ENCODE assay signal across 8 cellular contexts in genomic region chr5:100827481-100827889, GRCh38.
DNase-seq lines count a peak whose midpoint lies in the region; ATAC-seq and TF ChIP-seq lines count a peak whose summit lies in the region.

No MANE protein-coding gene starts in this region.

- H3K18ac ChIP-seq in trophoblast cell (ENCODE audit: low read length): no peak overlapping the region

- H2BK5ac ChIP-seq in trophoblast cell (ENCODE audit: low read depth, low read length, poor library complexity): no peak overlapping the region

- H3K4me3 ChIP-seq in mammary epithelial cell (replicated peaks in 1 of 3; ENCODE audit: insufficient read depth in 1 of 3, low read depth in 2 of 3, low read length in 3 of 3): no peak overlapping the region
- no peak overlapping the region for H3K4me3 ChIP-seq in trophoblast cell (ENCODE audit: low read depth, low read length)
- no peak overlapping the region for H3K4me3 ChIP-seq in H7 (ENCODE audit: insufficient read depth, low read depth, low read length)

- no peaks in the 10 kb centered on the region for H3K27me3 Mint-ChIP-seq in activated CD4-positive, alpha-beta T cell treated with anti-CD3 and anti-CD28 coated beads for 36 hours
- H3K27me3 Mint-ChIP-seq in osteocyte (ENCODE audit: unreplicated experiment): peaks cover 4% of the 10 kb centered on the region

- no peak for DNase-seq in activated CD4-positive, alpha-beta T cell treated with anti-CD3 and anti-CD28 coated beads for 36 hours
- DNase-seq in activated CD4-positive, alpha-beta T cell treated with anti-CD3 and anti-CD28 coated beads, Interleukin-2, amount 50 U/mL, for 4 hours: no peak
- DNase-seq in NCI-H187 treated with DMSO at 0.1 percent for 48 hours (lab: John Stamatoyannopoulos, UW) (peak; percentile 85), mammary epithelial cell (peak; percentile 43), trophoblast cell (peak; percentile 48 to 67), osteocyte (ENCODE audit: extremely low spot score, unreplicated experiment) (no peak), H7 (no peak)

- peak overlapping the region; percentile 85 for H3K27ac Mint-ChIP-seq in activated CD4-positive, alpha-beta T cell treated with anti-CD3 and anti-CD28 coated beads for 36 hours
- H3K27ac Mint-ChIP-seq in osteocyte (ENCODE audit: unreplicated experiment): no peak overlapping the region

- no peak overlapping the region for H3K9ac ChIP-seq in mammary epithelial cell (ENCODE audit: insufficient read depth, low read length)
- H3K9ac ChIP-seq in trophoblast cell (ENCODE audit: low read length): no peak overlapping the region

- H4K12ac ChIP-seq in trophoblast cell (ENCODE audit: low read depth, low read length): no peak overlapping the region

- H3K27me3 ChIP-seq in mammary epithelial cell (ENCODE audit: insufficient read depth, low read length) (no peaks in the 10 kb centered on the region), trophoblast cell (ENCODE audit: insufficient read depth, low read length) (no peaks in the 10 kb centered on the region), H7 (ENCODE audit: control insufficient read depth, insufficient read depth, low read length) (no peaks in the 10 kb centered on the region)

- H3K9me3 ChIP-seq in mammary epithelial cell (replicated peaks; ENCODE audit: insufficient read depth, low read length) (no peaks in the 10 kb centered on the region), trophoblast cell (ENCODE audit: insufficient read depth, low read depth, low read length) (no peaks in the 10 kb centered on the region)

- peaks cover 17% of the 10 kb centered on the region for H3K36me3 Mint-ChIP-seq in activated CD4-positive, alpha-beta T cell treated with anti-CD3 and anti-CD28 coated beads for 36 hours (ENCODE audit: low read depth)
- H3K36me3 Mint-ChIP-seq in osteocyte (ENCODE audit: unreplicated experiment): no peaks in the 10 kb centered on the region

- TF ChIP-seq CTCF in mammary epithelial cell (conservative IDR thresholded peaks at IDR 0.05 in 1 of 2, IDR thresholded peaks at IDR 0.05 in 1 of 2; ENCODE audit: extremely low read depth in 1 of 2, insufficient read depth in 1 of 2, low read depth in 1 of 2, low read length in 2 of 2): no peak
- TF ChIP-seq CTCF in osteocyte (IDR thresholded peaks at IDR 0.05): no peak

- H2AFZ ChIP-seq in mammary epithelial cell (ENCODE audit: low read depth, low read length) (peak overlapping the region; percentile 43), trophoblast cell (ENCODE audit: insufficient read depth, low read length, poor library complexity) (no peak overlapping the region)

- dilution Hi-C loops in mammary epithelial cell (cut with HindIII; ENCODE audit: low sequenced_read_pairs): no loop called here

- H3K36me3 ChIP-seq in mammary epithelial cell (ENCODE audit: insufficient read depth, low read length) (no peaks in the 10 kb centered on the region), trophoblast cell (ENCODE audit: control insufficient read depth in 1 of 2, insufficient read depth in 2 of 2, low read length in 2 of 2) (no peaks in the 10 kb centered on the region), H7 (replicated peaks; ENCODE audit: control insufficient read depth, insufficient read depth, low read length) (no peaks in the 10 kb centered on the region)

- in situ Hi-C loops in mammary epithelial cell (cut with MboI; ENCODE audit: low sequenced_read_pairs in 2 of 2): no loop called here

- H2AK5ac ChIP-seq in trophoblast cell (ENCODE audit: low read length): no peak overlapping the region

- peaks cover 4% of the 10 kb centered on the region for H3K79me1 ChIP-seq in trophoblast cell (ENCODE audit: low read length)

- H3K79me2 ChIP-seq in mammary epithelial cell (ENCODE audit: insufficient read depth, low read length) (no peaks in the 10 kb centered on the region), trophoblast cell (ENCODE audit: control insufficient read depth, insufficient read depth, low read length, poor library complexity) (no peaks in the 10 kb centered on the region)

- ATAC-seq in activated CD4-positive, alpha-beta T cell treated with anti-CD3 and anti-CD28 coated beads for 36 hours: peak; percentile 31
- peak; percentile 31 for ATAC-seq in HG02759 (IDR thresholded peaks at IDR 0.05; ENCODE audit: unreplicated experiment)

- no peak overlapping the region for H3K23ac ChIP-seq in trophoblast cell (ENCODE audit: low read length)

- CTCF ChIA-PET in activated CD4-positive, alpha-beta T cell treated with anti-CD3 and anti-CD28 coated beads for 36 hours (lab: Charles Lee): interaction anchor here (0.9 to 1.6 kb wide), 4 partner anchors 12 to 86 kb away, joined by 3 to 9 read pairs (median 4); partner anchors contain the start of gene ST8SIA4
- CTCF ChIA-PET in mammary epithelial cell (lab: Charles Lee; ENCODE audit: low non-redundant PET): no interaction called here

- peaks cover 42% of the 10 kb centered on the region for H3K4me1 Mint-ChIP-seq in activated CD4-positive, alpha-beta T cell treated with anti-CD3 and anti-CD28 coated beads for 36 hours
- H3K4me1 Mint-ChIP-seq in osteocyte (ENCODE audit: unreplicated experiment): peaks cover 15% of the 10 kb centered on the region

- 50% methylated on average over 2 of the region's 2 CpGs for whole genome bisulfite sequencing in mammary epithelial cell (ENCODE audit: low coverage, missing lambda C conversion rate)
- no CpG with 5 or more reads among the region's 2 CpGs for WGBS in trophoblast cell (ENCODE audit: extremely low coverage, insufficient coverage, insufficient read length)

- no peak overlapping the region for H3K4me2 ChIP-seq in mammary epithelial cell (ENCODE audit: insufficient read depth, low read depth, low read length)
- no peak overlapping the region for H3K4me2 ChIP-seq in trophoblast cell (ENCODE audit: low read length)

- no peak overlapping the region for H4K91ac ChIP-seq in trophoblast cell (ENCODE audit: low read depth, low read length)

- no peak overlapping the region for H2BK12ac ChIP-seq in trophoblast cell (ENCODE audit: low read length)

- POLR2A ChIA-PET in activated CD4-positive, alpha-beta T cell treated with anti-CD3 and anti-CD28 coated beads for 36 hours (lab: Charles Lee): interaction anchor here (0.6 to 1.8 kb wide), 4 partner anchors 13 to 79 kb away, joined by 3 to 11 read pairs (median 8); partner anchors contain the start of gene ST8SIA4

- H3K9me3 Mint-ChIP-seq in activated CD4-positive, alpha-beta T cell treated with anti-CD3 and anti-CD28 coated beads for 36 hours (ENCODE audit: low read depth): no peaks in the 10 kb centered on the region
- no peaks in the 10 kb centered on the region for H3K9me3 Mint-ChIP-seq in osteocyte (ENCODE audit: unreplicated experiment)

- peaks cover 14% of the 10 kb centered on the region for H3K4me1 ChIP-seq in mammary epithelial cell (ENCODE audit: insufficient read depth, low read length)
- peaks cover 2 to 8% of the 10 kb centered on the region in 2 experiments for H3K4me1 ChIP-seq in trophoblast cell (ENCODE audit: control insufficient read depth in 1 of 2, insufficient read depth in 2 of 2, low read length in 2 of 2)

- H2BK120ac ChIP-seq in trophoblast cell (ENCODE audit: insufficient read depth, low read length, poor library complexity): no peak overlapping the region

- no peak overlapping the region for H3K4me3 Mint-ChIP-seq in activated CD4-positive, alpha-beta T cell treated with anti-CD3 and anti-CD28 coated beads for 36 hours
- H3K4me3 Mint-ChIP-seq in osteocyte (ENCODE audit: unreplicated experiment): no peak overlapping the region

- H4K20me1 ChIP-seq in mammary epithelial cell (ENCODE audit: insufficient read depth, low read length): no peaks in the 10 kb centered on the region

- H3K14ac ChIP-seq in trophoblast cell (ENCODE audit: low read length): no peak overlapping the region

- no TSS peak for BruUV-seq in mammary epithelial cell (replicated peaks; lab: Mats Ljungman, UMichigan)

- no peak overlapping the region for H3K27ac ChIP-seq in mammary epithelial cell (ENCODE audit: insufficient read depth, low read depth, low read length)
- H3K27ac ChIP-seq in trophoblast cell (ENCODE audit: low read depth, low read length): no peak overlapping the region

- H3K4ac ChIP-seq in trophoblast cell (ENCODE audit: low read depth, low read length): no peak overlapping the region

- intact Hi-C loops in activated CD4-positive, alpha-beta T cell treated with anti-CD3 and anti-CD28 coated beads for 36 hours (cut with DNase I, micrococcal nuclease): loop anchor here (2.0 to 5.0 kb wide), 3 partner anchors 33 to 47 kb away; no protein-coding TSS in a partner anchor
- intact Hi-C loops in mammary epithelial cell (cut with micrococcal nuclease): no loop called here

- no peak overlapping the region for H4K8ac ChIP-seq in trophoblast cell (ENCODE audit: low read depth, low read length)

Comparison
In these comparisons a context has a peak if more than half of its experiments do, and no peak if none do; other contexts are left out.
1. DNase-seq: peak in NCI-H187 treated with DMSO at 0.1 percent for 48 hours (single experiment), mammary epithelial cell (single experiment) and trophoblast cell (2 of 2); none in activated CD4-positive, alpha-beta T cell treated with anti-CD3 and anti-CD28 coated beads for 36 hours (single experiment), activated CD4-positive, alpha-beta T cell treated with anti-CD3 and anti-CD28 coated beads, Interleukin-2, amount 50 U/mL, for 4 hours (0 of 2), osteocyte (single experiment) and H7 (single experiment).